Comparison of ENCODE assay signal across 8 cellular contexts in genomic region chr1:209937996-209938959, GRCh38. TPM values are rescaled to one million over a fixed set of nuclear protein-coding genes. Genes with fewer than 3 reads are reported as not detected.
DNase-seq lines count a peak whose midpoint lies in the region; ATAC-seq lines count a peak whose summit lies in the region.

SYT14 (plus strand) TSS chr1:209938217; CDS start chr1:209938265, 48 bp downstream.

- peaks cover 7% of the 10 kb centered on the region for H3K4me1 Mint-ChIP-seq in activated naive CD8-positive, alpha-beta T cell treated with anti-CD3 and anti-CD28 coated beads for 36 hours
- peaks cover 13% of the 10 kb centered on the region for H3K4me1 Mint-ChIP-seq in stimulated activated naive CD8-positive, alpha-beta T cell treated with anti-CD3 and anti-CD28 coated beads, Interleukin-15, amount 100 ng/mL, for 72 hours

- H3K4me3 ChIP-seq in iPS-11a (ENCODE audit: low read depth, low read length) = peak within 1 kb of the TSS; percentile 79

- peak within 1 kb of the TSS; percentile 40 for H3K4me3 Mint-ChIP-seq in activated naive CD8-positive, alpha-beta T cell treated with anti-CD3 and anti-CD28 coated beads for 36 hours
- H3K4me3 Mint-ChIP-seq in stimulated activated naive CD8-positive, alpha-beta T cell treated with anti-CD3 and anti-CD28 coated beads, Interleukin-15, amount 100 ng/mL, for 72 hours = peak within 1 kb of the TSS; percentile 74 to 78

- peaks cover 78% of the 10 kb centered on the region for H3K27me3 Mint-ChIP-seq in activated naive CD8-positive, alpha-beta T cell treated with anti-CD3 and anti-CD28 coated beads for 36 hours
- peaks cover 68% of the 10 kb centered on the region for H3K27me3 Mint-ChIP-seq in stimulated activated naive CD8-positive, alpha-beta T cell treated with anti-CD3 and anti-CD28 coated beads, Interleukin-15, amount 100 ng/mL, for 72 hours

- H3K36me3 Mint-ChIP-seq in activated naive CD8-positive, alpha-beta T cell treated with anti-CD3 and anti-CD28 coated beads for 36 hours = peaks cover 3% of the 10 kb centered on the region

- H3K27ac Mint-ChIP-seq in activated naive CD8-positive, alpha-beta T cell treated with anti-CD3 and anti-CD28 coated beads for 36 hours = no peak within 1 kb of the TSS
- peak within 1 kb of the TSS in 1 of 2 donors; percentile 22 for H3K27ac Mint-ChIP-seq in stimulated activated naive CD8-positive, alpha-beta T cell treated with anti-CD3 and anti-CD28 coated beads, Interleukin-15, amount 100 ng/mL, for 72 hours

- DNase-seq in activated CD4-positive, CD25-positive, alpha-beta regulatory T cell treated with anti-CD3 and anti-CD28 coated beads, Interleukin-2, amount 50 U/mL, for 72 hours = peak; percentile 30
- peak; percentile 90 for DNase-seq in NCI-H1436 (lab: John Stamatoyannopoulos, UW)
- DNase-seq in activated naive CD8-positive, alpha-beta T cell treated with anti-CD3 and anti-CD28 coated beads for 36 hours = peak; percentile 4
- no peak for DNase-seq in stimulated activated naive CD8-positive, alpha-beta T cell treated with anti-CD3 and anti-CD28 coated beads, Interleukin-15, amount 100 ng/mL, for 72 hours
- DNase-seq in effector CD8-positive, alpha-beta T cell (lab: John Stamatoyannopoulos, UW) = no peak

- H3K9me3 Mint-ChIP-seq in activated naive CD8-positive, alpha-beta T cell treated with anti-CD3 and anti-CD28 coated beads for 36 hours = peaks cover 1% of the 10 kb centered on the region
- H3K9me3 Mint-ChIP-seq in stimulated activated naive CD8-positive, alpha-beta T cell treated with anti-CD3 and anti-CD28 coated beads, Interleukin-15, amount 100 ng/mL, for 72 hours = no peaks in the 10 kb centered on the region

- ATAC-seq in activated CD4-positive, CD25-positive, alpha-beta regulatory T cell treated with anti-CD3 and anti-CD28 coated beads, Interleukin-2, amount 50 U/mL, for 24 hours = no peak
- ATAC-seq in stimulated activated naive CD8-positive, alpha-beta T cell treated with anti-CD3 and anti-CD28 coated beads, Interleukin-15, amount 100 ng/mL, for 72 hours = peak; percentile 61
- no peak for ATAC-seq in HG03159 (IDR thresholded peaks at IDR 0.05; ENCODE audit: unreplicated experiment)

RNA-seq across cellular contexts. Expression of gene SYT14, which starts in this region (rescaled TPM):
- total RNA-seq in activated naive CD8-positive, alpha-beta T cell treated with anti-CD3 and anti-CD28 coated beads for 36 hours = not detected

Comparison
In these comparisons a context has a peak if more than half of its experiments do, and no peak if none do; other contexts are left out.
1. Peak in DNase-seq in activated naive CD8-positive, alpha-beta T cell treated with anti-CD3 and anti-CD28 coated beads for 36 hours; RNA of the gene not detected or under 1 TPM.
2. DNase-seq: peak in activated CD4-positive, CD25-positive, alpha-beta regulatory T cell treated with anti-CD3 and anti-CD28 coated beads, Interleukin-2, amount 50 U/mL, for 72 hours (single experiment) and NCI-H1436 (single experiment); none in stimulated activated naive CD8-positive, alpha-beta T cell treated with anti-CD3 and anti-CD28 coated beads, Interleukin-15, amount 100 ng/mL, for 72 hours (0 of 2) and effector CD8-positive, alpha-beta T cell (single experiment).